1 cellular context compared by ENCODE assay signal in the genomic region with DNA sequence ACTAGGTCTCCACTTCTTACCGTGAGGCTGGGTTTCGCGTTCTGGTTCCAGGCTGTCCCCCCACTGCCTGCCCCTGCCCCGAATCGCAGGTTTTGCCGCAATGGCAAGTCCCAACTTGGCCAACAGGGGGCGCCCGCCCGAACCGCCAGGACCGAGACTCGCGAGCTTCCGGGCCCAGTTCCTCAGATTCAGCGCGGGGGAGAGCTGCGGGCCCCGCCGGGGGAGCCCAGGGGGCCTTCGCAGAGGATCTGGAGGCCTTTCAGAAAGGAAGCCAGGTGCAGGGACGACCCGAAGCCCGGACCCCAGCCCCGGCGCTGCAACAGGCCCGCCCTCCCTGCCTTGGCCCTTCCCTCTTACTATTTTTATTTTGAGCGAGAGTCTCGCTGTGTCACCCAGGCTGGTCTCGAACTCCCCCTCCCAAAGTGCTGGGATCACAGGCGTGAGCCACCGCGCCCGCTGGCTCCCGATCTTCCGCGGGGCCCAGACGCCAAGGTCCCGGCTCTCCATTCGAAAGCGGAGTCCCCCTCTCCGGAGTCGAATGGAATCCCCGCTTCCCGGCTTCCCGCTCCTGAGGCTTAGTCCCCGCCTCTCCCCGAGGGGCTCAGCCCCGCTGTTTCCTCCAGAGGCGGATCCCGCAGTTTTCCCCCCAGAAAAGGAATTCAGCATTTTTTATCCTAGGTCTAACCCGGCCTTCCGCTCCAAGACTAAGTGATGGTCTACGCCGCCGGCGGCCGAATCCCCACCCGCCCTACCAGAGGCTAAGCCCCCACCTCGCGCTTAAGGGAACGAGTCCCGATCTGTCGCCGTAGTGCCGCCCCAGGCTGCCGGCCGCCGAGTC.
A peak's percentile ranks its signal among the peaks of the same experiment; 100 is the strongest.
TF ChIP-seq lines count a peak whose summit lies in the region.

No MANE protein-coding gene starts in this region.

TF ChIP-seq in HepG2, 621 proteins besides CTCF, POLR2A, EP300 and RAD21 (continued from another document and continues in another):
- no peak; the same call in 1 of the 2 replicates for TF ChIP-seq CAMTA2 (CRISPR knock-in tag; IDR thresholded peaks at IDR 0.05; ENCODE audit: borderline replicate concordance)
- TF ChIP-seq ZNF839 (CRISPR knock-in tag; IDR thresholded peaks at IDR 0.05; ENCODE audit: borderline replicate concordance) = peak; percentile 71; the same call in 1 of the 2 replicates
- TF ChIP-seq ZNF138 (CRISPR knock-in tag; IDR thresholded peaks at IDR 0.05; ENCODE audit: low read depth) = no peak; the same call in 1 of the 2 replicates
- TF ChIP-seq ZNF580 (CRISPR knock-in tag; IDR thresholded peaks at IDR 0.05; ENCODE audit: borderline replicate concordance, low read depth) = peak; percentile 70; the same call in 1 of the 2 replicates
- TF ChIP-seq, protein P1, sequence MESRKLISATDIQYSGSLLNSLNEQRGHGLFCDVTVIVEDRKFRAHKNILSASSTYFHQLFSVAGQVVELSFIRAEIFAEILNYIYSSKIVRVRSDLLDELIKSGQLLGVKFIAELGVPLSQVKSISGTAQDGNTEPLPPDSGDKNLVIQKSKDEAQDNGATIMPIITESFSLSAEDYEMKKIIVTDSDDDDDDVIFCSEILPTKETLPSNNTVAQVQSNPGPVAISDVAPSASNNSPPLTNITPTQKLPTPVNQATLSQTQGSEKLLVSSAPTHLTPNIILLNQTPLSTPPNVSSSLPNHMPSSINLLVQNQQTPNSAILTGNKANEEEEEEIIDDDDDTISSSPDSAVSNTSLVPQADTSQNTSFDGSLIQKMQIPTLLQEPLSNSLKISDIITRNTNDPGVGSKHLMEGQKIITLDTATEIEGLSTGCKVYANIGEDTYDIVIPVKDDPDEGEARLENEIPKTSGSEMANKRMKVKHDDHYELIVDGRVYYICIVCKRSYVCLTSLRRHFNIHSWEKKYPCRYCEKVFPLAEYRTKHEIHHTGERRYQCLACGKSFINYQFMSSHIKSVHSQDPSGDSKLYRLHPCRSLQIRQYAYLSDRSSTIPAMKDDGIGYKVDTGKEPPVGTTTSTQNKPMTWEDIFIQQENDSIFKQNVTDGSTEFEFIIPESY (CRISPR knock-in tag; IDR thresholded peaks at IDR 0.05) = peak; percentile 32; the same call in 1 of the 2 replicates
- no peak for TF ChIP-seq U2AF1 (optimal IDR thresholded peaks at IDR 0.05; ENCODE audit: low read depth, low read length)
- 0 out of 2 replicates have a peak, but pooled peaks have one; percentile 76 for TF ChIP-seq ZNF577 (CRISPR knock-in tag; IDR thresholded peaks at IDR 0.05; ENCODE audit: borderline replicate concordance, low read depth)
- no peak for TF ChIP-seq RFX1 (IDR thresholded peaks at IDR 0.05)
- TF ChIP-seq, protein P2, sequence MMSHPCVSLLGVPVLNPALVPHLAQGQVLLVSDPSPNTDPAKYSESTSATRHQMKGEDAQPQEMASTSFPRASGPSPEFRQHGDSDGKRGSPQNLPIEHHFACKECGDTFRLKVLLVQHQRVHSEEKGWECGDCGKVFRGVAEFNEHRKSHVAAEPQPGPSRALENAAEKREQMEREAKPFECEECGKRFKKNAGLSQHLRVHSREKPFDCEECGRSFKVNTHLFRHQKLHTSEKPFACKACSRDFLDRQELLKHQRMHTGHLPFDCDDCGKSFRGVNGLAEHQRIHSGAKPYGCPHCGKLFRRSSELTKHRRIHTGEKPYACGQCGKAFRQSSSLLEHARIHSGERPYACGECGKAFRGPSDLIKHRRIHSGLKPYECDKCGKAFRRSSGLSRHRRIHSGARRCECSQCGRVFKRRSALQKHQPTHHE (CRISPR knock-in tag; IDR thresholded peaks at IDR 0.05; ENCODE audit: borderline replicate concordance) = no peak
- TF ChIP-seq ZNF451 (CRISPR knock-in tag; IDR thresholded peaks at IDR 0.05) = peak; percentile 80; the same call in 1 of the 2 replicates
- TF ChIP-seq ATF7-NPFF (CRISPR knock-in tag; IDR thresholded peaks at IDR 0.05; ENCODE audit: low read depth) = peak; percentile 62; the same call in 1 of the 2 replicates
- TF ChIP-seq, protein P3, sequence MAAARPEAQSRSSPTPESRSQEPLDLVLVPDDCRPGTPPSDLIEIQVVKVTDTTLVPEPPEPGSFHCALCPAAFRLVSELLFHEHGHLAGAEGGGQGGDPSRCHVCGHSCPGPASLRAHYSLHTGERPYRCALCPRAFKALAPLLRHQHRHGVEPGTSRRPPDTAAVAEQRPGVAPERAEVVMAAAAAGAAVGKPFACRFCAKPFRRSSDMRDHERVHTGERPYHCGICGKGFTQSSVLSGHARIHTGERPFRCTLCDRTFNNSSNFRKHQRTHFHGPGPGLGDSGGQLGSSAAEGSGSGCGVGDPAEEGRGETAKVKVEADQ (CRISPR knock-in tag; IDR thresholded peaks at IDR 0.05; ENCODE audit: borderline replicate concordance) = peak; percentile 45
- TF ChIP-seq KMT2B (CRISPR knock-in tag; IDR thresholded peaks at IDR 0.05) = peak; percentile 68; the same call in 1 of the 2 replicates
- no peak for TF ChIP-seq NFYB (CRISPR knock-in tag; IDR thresholded peaks at IDR 0.05)
- TF ChIP-seq ELF4 (CRISPR knock-in tag; IDR thresholded peaks at IDR 0.05; ENCODE audit: borderline replicate concordance) = no peak; the same call in 1 of the 2 replicates
- TF ChIP-seq SP1 (IDR thresholded peaks at IDR 0.05) = no peak
- no peak for TF ChIP-seq SP1 (CRISPR knock-in tag; IDR thresholded peaks at IDR 0.05)
- peak; percentile 29; the same call in 1 of the 2 replicates for TF ChIP-seq GABPA (IDR thresholded peaks at IDR 0.05; ENCODE audit: low read depth, low read length)
- TF ChIP-seq GABPA (CRISPR knock-in tag; IDR thresholded peaks at IDR 0.05; ENCODE audit: low read depth) = peak; percentile 76
- TF ChIP-seq ZNF235 (CRISPR knock-in tag; IDR thresholded peaks at IDR 0.05; ENCODE audit: borderline replicate concordance) = no peak; the same call in 1 of the 2 replicates
- TF ChIP-seq HNRNPUL1 (IDR thresholded peaks at IDR 0.05; ENCODE audit: low read depth, low read length) = no peak
- no peak for TF ChIP-seq CC2D1A (CRISPR knock-in tag; IDR thresholded peaks at IDR 0.05)
- TF ChIP-seq POGK (CRISPR knock-in tag; conservative IDR thresholded peaks at IDR 0.05) = 0 out of 2 replicates have a peak, but pooled peaks have one; percentile 84
- TF ChIP-seq MYNN (CRISPR knock-in tag; IDR thresholded peaks at IDR 0.05; ENCODE audit: low read depth) = 0 out of 2 replicates have a peak, but pooled peaks have one; percentile 32
- TF ChIP-seq GTF3A (CRISPR knock-in tag; conservative IDR thresholded peaks at IDR 0.05) = no peak
- TF ChIP-seq, protein P4, sequence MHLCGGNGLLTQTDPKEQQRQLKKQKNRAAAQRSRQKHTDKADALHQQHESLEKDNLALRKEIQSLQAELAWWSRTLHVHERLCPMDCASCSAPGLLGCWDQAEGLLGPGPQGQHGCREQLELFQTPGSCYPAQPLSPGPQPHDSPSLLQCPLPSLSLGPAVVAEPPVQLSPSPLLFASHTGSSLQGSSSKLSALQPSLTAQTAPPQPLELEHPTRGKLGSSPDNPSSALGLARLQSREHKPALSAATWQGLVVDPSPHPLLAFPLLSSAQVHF (CRISPR knock-in tag; IDR thresholded peaks at IDR 0.05) = no peak
- TF ChIP-seq, protein P5, sequence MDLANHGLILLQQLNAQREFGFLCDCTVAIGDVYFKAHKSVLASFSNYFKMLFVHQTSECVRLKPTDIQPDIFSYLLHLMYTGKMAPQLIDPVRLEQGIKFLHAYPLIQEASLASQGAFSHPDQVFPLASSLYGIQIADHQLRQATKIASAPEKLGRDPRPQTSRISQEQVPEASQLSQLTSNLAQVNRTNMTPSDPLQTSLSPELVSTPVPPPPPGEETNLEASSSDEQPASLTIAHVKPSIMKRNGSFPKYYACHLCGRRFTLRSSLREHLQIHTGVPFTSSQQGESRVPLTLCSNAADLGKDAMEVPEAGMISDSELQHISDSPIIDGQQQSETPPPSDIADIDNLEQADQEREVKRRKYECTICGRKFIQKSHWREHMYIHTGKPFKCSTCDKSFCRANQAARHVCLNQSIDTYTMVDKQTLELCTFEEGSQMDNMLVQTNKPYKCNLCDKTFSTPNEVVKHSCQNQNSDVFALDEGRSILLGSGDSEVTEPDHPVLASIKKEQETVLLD (CRISPR knock-in tag; IDR thresholded peaks at IDR 0.05; ENCODE audit: low read depth) = no peak
- TF ChIP-seq SMARCC2 (IDR thresholded peaks at IDR 0.05) = no peak
- TF ChIP-seq RCOR2 (CRISPR knock-in tag; IDR thresholded peaks at IDR 0.05) = no peak
- TF ChIP-seq ATF7 (IDR thresholded peaks at IDR 0.05) = no peak
- no peak for TF ChIP-seq ATF7 (CRISPR knock-in tag; IDR thresholded peaks at IDR 0.05)
- TF ChIP-seq MED8 (CRISPR knock-in tag; IDR thresholded peaks at IDR 0.05; ENCODE audit: insufficient replicate concordance) = peak; percentile 50
- TF ChIP-seq CREBL2 (CRISPR knock-in tag; IDR thresholded peaks at IDR 0.05; ENCODE audit: borderline replicate concordance) = no peak
- TF ChIP-seq U2AF2 (IDR thresholded peaks at IDR 0.05; ENCODE audit: low read depth, low read length) = no peak
- TF ChIP-seq ZMYM2 (CRISPR knock-in tag; IDR thresholded peaks at IDR 0.05) = peak; percentile 76
- no peak; the same call in 1 of the 2 replicates for TF ChIP-seq ZNF296 (CRISPR knock-in tag; conservative IDR thresholded peaks at IDR 0.05)
- TF ChIP-seq ZNF737 (CRISPR knock-in tag; IDR thresholded peaks at IDR 0.05; ENCODE audit: borderline replicate concordance) = 0 out of 2 replicates have a peak, but pooled peaks have one; percentile 30
- TF ChIP-seq MXD4 (CRISPR knock-in tag; IDR thresholded peaks at IDR 0.05) = no peak; the same call in 1 of the 2 replicates
- no peak for TF ChIP-seq ZNF460 (CRISPR knock-in tag; IDR thresholded peaks at IDR 0.05; ENCODE audit: borderline replicate concordance)
- TF ChIP-seq ZBTB46 (CRISPR knock-in tag; IDR thresholded peaks at IDR 0.05; ENCODE audit: borderline replicate concordance) = peak; percentile 91; the same call in 1 of the 2 replicates
- peak; percentile 48; the same call in 1 of the 2 replicates for TF ChIP-seq HOXA5 (CRISPR knock-in tag; IDR thresholded peaks at IDR 0.05)
- TF ChIP-seq PAX8 (CRISPR knock-in tag; IDR thresholded peaks at IDR 0.05; ENCODE audit: borderline replicate concordance) = peak; percentile 80; the same call in 1 of the 2 replicates
- TF ChIP-seq RNF2 (conservative IDR thresholded peaks at IDR 0.05; ENCODE audit: low read depth) = peak; percentile 19; the same call in 1 of the 2 replicates
- no peak for TF ChIP-seq NONO (IDR thresholded peaks at IDR 0.05)
- TF ChIP-seq NONO (CRISPR knock-in tag; conservative IDR thresholded peaks at IDR 0.05) = peak; percentile 75
- peak; percentile 33; the same call in 1 of the 2 replicates for TF ChIP-seq IRX3 (CRISPR knock-in tag; IDR thresholded peaks at IDR 0.05; ENCODE audit: borderline replicate concordance, low read depth)
- no peak for TF ChIP-seq SSRP1 (CRISPR knock-in tag; IDR thresholded peaks at IDR 0.05)
- no peak; the same call in none of the 2 replicates for TF ChIP-seq ZNF746 (CRISPR knock-in tag; IDR thresholded peaks at IDR 0.05)
- TF ChIP-seq ZNF317 (CRISPR knock-in tag; IDR thresholded peaks at IDR 0.05) = peak; percentile 52; the same call in 1 of the 2 replicates
- TF ChIP-seq IRF2 (CRISPR knock-in tag; IDR thresholded peaks at IDR 0.05) = no peak; the same call in 1 of the 2 replicates
- no peak for TF ChIP-seq ZNF703 (CRISPR knock-in tag; IDR thresholded peaks at IDR 0.05; ENCODE audit: borderline replicate concordance)
- no peak for TF ChIP-seq KLF9 (CRISPR knock-in tag; IDR thresholded peaks at IDR 0.05; ENCODE audit: low read depth)
- TF ChIP-seq ZNF205 (CRISPR knock-in tag; IDR thresholded peaks at IDR 0.05) = no peak
- peak; percentile 80 for TF ChIP-seq SPEN (CRISPR knock-in tag; IDR thresholded peaks at IDR 0.05; ENCODE audit: low read depth)
- TF ChIP-seq ZNF367 (CRISPR knock-in tag; IDR thresholded peaks at IDR 0.05; ENCODE audit: borderline replicate concordance) = no peak
- TF ChIP-seq FOXO1 (CRISPR knock-in tag; IDR thresholded peaks at IDR 0.05) = peak; percentile 11; the same call in 1 of the 2 replicates
- TF ChIP-seq ZNF598 (CRISPR knock-in tag; IDR thresholded peaks at IDR 0.05; ENCODE audit: borderline replicate concordance) = peak; percentile 58; the same call in 1 of the 2 replicates
- TF ChIP-seq CBX2 (IDR thresholded peaks at IDR 0.05; ENCODE audit: low read depth, low read length) = no peak
- peak; percentile 87; the same call in 1 of the 2 replicates for TF ChIP-seq CBX2 (CRISPR knock-in tag; IDR thresholded peaks at IDR 0.05; ENCODE audit: low read depth)
